8 cellular contexts compared by ENCODE assay signal in the genomic region with DNA sequence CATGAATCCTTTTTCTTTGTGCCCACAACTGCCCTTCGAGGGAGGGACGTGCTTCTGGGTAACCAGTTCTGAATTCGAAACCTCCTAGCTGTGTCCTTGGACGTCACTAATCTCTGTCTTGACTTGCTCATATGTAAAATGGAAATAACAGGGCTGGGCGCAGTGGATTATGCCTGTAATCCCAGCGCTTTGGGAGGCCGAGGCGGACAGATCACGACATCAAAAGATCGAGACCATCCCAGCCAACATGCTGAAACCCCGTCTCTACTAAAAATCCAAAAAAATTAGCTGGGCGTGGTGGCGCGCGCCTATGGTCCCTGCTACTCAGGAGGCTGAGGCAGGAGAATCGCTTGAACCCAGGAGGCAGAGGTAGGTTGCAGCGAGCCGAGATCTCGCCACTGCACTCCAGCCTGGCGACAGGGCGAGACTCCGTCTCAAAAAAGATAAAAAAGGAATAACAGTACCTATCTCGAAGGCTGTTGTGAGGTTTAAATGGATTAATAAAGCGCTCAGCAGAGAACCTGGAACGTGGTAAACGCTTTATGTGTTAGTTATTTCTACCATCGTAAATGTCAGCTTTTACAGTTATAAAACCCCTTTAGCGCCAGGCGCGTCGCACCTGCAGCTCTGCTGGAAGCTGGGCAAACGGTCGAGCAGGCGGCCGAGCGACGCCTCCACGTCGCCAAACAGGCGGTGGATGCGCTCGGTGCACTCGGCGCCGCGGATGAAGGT. TPM values are rescaled to one million over a fixed set of nuclear protein-coding genes. Genes with fewer than 3 reads are reported as not detected.
DNase-seq lines count a peak whose midpoint lies in the region; ATAC-seq and TF ChIP-seq lines count a peak whose summit lies in the region.

No MANE protein-coding gene starts in this region.

- H3K9me3 Mint-ChIP-seq in natural killer cell treated with Interleukin-12 subunit alpha and Interleukin-12 subunit beta and Interleukin-15 and Interleukin-18, amount 100 ng/mL, for 72 hours = no peaks in the 10 kb centered on the region

- peaks cover 37% of the 10 kb centered on the region for H3K36me3 Mint-ChIP-seq in natural killer cell treated with Interleukin-12 subunit alpha and Interleukin-12 subunit beta and Interleukin-15 and Interleukin-18, amount 100 ng/mL, for 72 hours

- H3K27ac Mint-ChIP-seq in natural killer cell treated with Interleukin-12 subunit alpha and Interleukin-12 subunit beta and Interleukin-15 and Interleukin-18, amount 100 ng/mL, for 72 hours = peak overlapping the region; percentile 86 to 98

- H3K4me3 Mint-ChIP-seq in natural killer cell treated with Interleukin-12 subunit alpha and Interleukin-12 subunit beta and Interleukin-15 and Interleukin-18, amount 100 ng/mL, for 72 hours = peak overlapping the region; percentile 96

- no peak for ATAC-seq in natural killer cell treated with Interleukin-12 subunit alpha and Interleukin-12 subunit beta and Interleukin-15 and Interleukin-18, amount 100 ng/mL, for 72 hours

- no peak for TF ChIP-seq CTCF in AG04450 (IDR thresholded peaks at IDR 0.05; ENCODE audit: low read depth, low read length)
- TF ChIP-seq CTCF in LNCaP clone FGC (IDR thresholded peaks at IDR 0.05; ENCODE audit: control insufficient read depth, extremely low read depth, insufficient read depth) = no peak

- H3K27me3 ChIP-seq in AG04450 (ENCODE audit: control insufficient read depth, insufficient read depth, low read length) (no peaks in the 10 kb centered on the region), ectodermal cell (ENCODE audit: control insufficient read depth, insufficient read depth, low read length, poor library complexity, severe bottlenecking) (no peaks in the 10 kb centered on the region)

- H3K27me3 Mint-ChIP-seq in natural killer cell treated with Interleukin-12 subunit alpha and Interleukin-12 subunit beta and Interleukin-15 and Interleukin-18, amount 100 ng/mL, for 72 hours = no peaks in the 10 kb centered on the region

- 24 to 26% methylated on average over 46 of the region's 46 CpGs for WGBS in ectodermal cell, 2 experiments

- peak overlapping the region; percentile 80 for H3K27ac ChIP-seq in AG04450 (ENCODE audit: low read depth, low read length)
- H3K27ac ChIP-seq in ectodermal cell (ENCODE audit: insufficient read depth, low read depth, low read length, poor library complexity, severe bottlenecking) = peak overlapping the region; percentile 58

- H3K9me3 ChIP-seq in AG04450 (ENCODE audit: control insufficient read depth, insufficient read depth, low read length) (no peaks in the 10 kb centered on the region; the same call in 1 of the 2 replicates), ectodermal cell (ENCODE audit: control insufficient read depth, low read length) (no peaks in the 10 kb centered on the region)

- CTCF ChIA-PET in AG04450 (lab: Charles Lee) = interaction anchor here (0.6 kb wide), 1 partner anchor 188 kb away, joined by 4 read pairs; no protein-coding TSS in a partner anchor

- H3K36me3 ChIP-seq in ectodermal cell (ENCODE audit: control insufficient read depth, insufficient read depth, low read length) = peaks cover 46% of the 10 kb centered on the region

- POLR2A ChIA-PET in AG04450 (lab: Yijun Ruan, JAX) = interaction anchor here (0.7 to 1.1 kb wide), 2 partner anchors 10 to 53 kb away, joined by 3 read pairs; no protein-coding TSS in a partner anchor

- H3K4me1 ChIP-seq in ectodermal cell (ENCODE audit: control insufficient read depth, insufficient read depth, low read length) = peaks cover 11% of the 10 kb centered on the region

- H3K4me1 Mint-ChIP-seq in natural killer cell treated with Interleukin-12 subunit alpha and Interleukin-12 subunit beta and Interleukin-15 and Interleukin-18, amount 100 ng/mL, for 72 hours (ENCODE audit: low read depth in 2 of 2) = peaks cover 38 to 39% of the 10 kb centered on the region in 2 donors

- DNase-seq in AG04450 (ENCODE audit: low read depth, low spot score) (no peak), LNCaP clone FGC (ENCODE audit: low read depth) (no peak), retina (no peak), SHP77 treated with DMSO at 0.1 percent for 48 hours (lab: John Stamatoyannopoulos, UW) (no peak), NOMO-1 treated with dmso at 0.1 percent for 144 hours (lab: John Stamatoyannopoulos, UW; ENCODE audit: unreplicated experiment) (no peak), ecto neural progenitor cell (ENCODE audit: low spot score) (no peak)
- DNase-seq in natural killer cell treated with Interleukin-12 subunit alpha and Interleukin-12 subunit beta and Interleukin-15 and Interleukin-18, amount 100 ng/mL, for 72 hours (ENCODE audit: low spot score) = peak; percentile 81

- H3K4me3 ChIP-seq in AG04450 (ENCODE audit: low read depth, low read length) (peak overlapping the region; percentile 94), LNCaP clone FGC (ENCODE audit: low read depth, low read length) (peak overlapping the region; percentile 95), ectodermal cell (ENCODE audit: insufficient read depth, low read depth, low read length) (peak overlapping the region; percentile 97)

RNA-seq across cellular contexts. Expression of a gene that starts 0.6 kb away (rescaled TPM):
- polyA plus RNA-seq in AG04450 (2011; rRNA removed) = 22.6 and 27.5 TPM in 2 replicates
- 37.9 and 43.5 TPM in 2 replicates for polyA minus RNA-seq in AG04450 (2011; rRNA and poly(A)+ RNA removed)
- polyA plus RNA-seq in ectodermal cell (2013, experiment 1 of 4) = 46.5 TPM
- 53.4 TPM for polyA plus RNA-seq in ectodermal cell (2013, experiment 2 of 4)
- 39.8 TPM for polyA plus RNA-seq in ectodermal cell (2013, experiment 3 of 4)
- 44.5 TPM for polyA plus RNA-seq in ectodermal cell (2013, experiment 4 of 4)
- 10 to 100 TPM; 29.6 to 39.0 TPM for total RNA-seq in natural killer cell treated with Interleukin-12 subunit alpha and Interleukin-12 subunit beta and Interleukin-15 and Interleukin-18, amount 100 ng/mL, for 72 hours

RNA-seq across cellular contexts. Expression of a gene that starts 0.8 kb away (rescaled TPM):
- 12.1 and 13.6 TPM in 2 replicates for polyA plus RNA-seq in AG04450 (2011; rRNA removed)
- polyA minus RNA-seq in AG04450 (2011; rRNA and poly(A)+ RNA removed) = 10.1 and 10.8 TPM in 2 replicates
- 27.7 TPM for polyA plus RNA-seq in ectodermal cell (2013, experiment 1 of 4)
- 31.7 TPM for polyA plus RNA-seq in ectodermal cell (2013, experiment 2 of 4)
- 27.2 TPM for polyA plus RNA-seq in ectodermal cell (2013, experiment 3 of 4)
- 30.2 TPM for polyA plus RNA-seq in ectodermal cell (2013, experiment 4 of 4)
- 10 to 100 TPM; 52.3 to 82.8 TPM for total RNA-seq in natural killer cell treated with Interleukin-12 subunit alpha and Interleukin-12 subunit beta and Interleukin-15 and Interleukin-18, amount 100 ng/mL, for 72 hours

RNA-seq across cellular contexts. Expression of a gene that starts 8.3 kb away (rescaled TPM):
- 5.4 and 6.4 TPM in 2 replicates for polyA plus RNA-seq in AG04450 (2011; rRNA removed)
- polyA minus RNA-seq in AG04450 (2011; rRNA and poly(A)+ RNA removed) = 2.2 and 2.6 TPM in 2 replicates
- 8.1 TPM for polyA plus RNA-seq in ectodermal cell (2013, experiment 1 of 4)
- polyA plus RNA-seq in ectodermal cell (2013, experiment 2 of 4) = 5.8 TPM
- polyA plus RNA-seq in ectodermal cell (2013, experiment 3 of 4) = 10.2 TPM
- 12.0 TPM for polyA plus RNA-seq in ectodermal cell (2013, experiment 4 of 4)
- total RNA-seq in natural killer cell treated with Interleukin-12 subunit alpha and Interleukin-12 subunit beta and Interleukin-15 and Interleukin-18, amount 100 ng/mL, for 72 hours = 10 to 100 TPM; 15.6 to 26.9 TPM

RNA-seq across cellular contexts. Expression of a gene that starts 12.9 kb away (rescaled TPM):
- polyA plus RNA-seq in AG04450 (2011; rRNA removed) = not detected in 2 replicates
- 0.23 TPM in 1 of 2 replicates, not detected in the other for polyA minus RNA-seq in AG04450 (2011; rRNA and poly(A)+ RNA removed)
- not detected for polyA plus RNA-seq in ectodermal cell (2013, experiment 1 of 4)
- not detected for polyA plus RNA-seq in ectodermal cell (2013, experiment 2 of 4)
- not detected for polyA plus RNA-seq in ectodermal cell (2013, experiment 3 of 4)
- 0.28 TPM for polyA plus RNA-seq in ectodermal cell (2013, experiment 4 of 4)
- total RNA-seq in natural killer cell treated with Interleukin-12 subunit alpha and Interleukin-12 subunit beta and Interleukin-15 and Interleukin-18, amount 100 ng/mL, for 72 hours = 1 to 10 TPM; 1.5 to 5.0 TPM

RNA-seq across cellular contexts. Expression of a gene that starts 27.6 kb away (rescaled TPM):
- polyA plus RNA-seq in AG04450 (2011; rRNA removed) = 12.8 and 16.6 TPM in 2 replicates
- 21.7 and 29.9 TPM in 2 replicates for polyA minus RNA-seq in AG04450 (2011; rRNA and poly(A)+ RNA removed)
- polyA plus RNA-seq in ectodermal cell (2013, experiment 1 of 4) = 38.6 TPM
- 39.1 TPM for polyA plus RNA-seq in ectodermal cell (2013, experiment 2 of 4)
- polyA plus RNA-seq in ectodermal cell (2013, experiment 3 of 4) = 29.7 TPM
- 31.6 TPM for polyA plus RNA-seq in ectodermal cell (2013, experiment 4 of 4)
- 10 to 100 TPM; 41.5 to 45.8 TPM for total RNA-seq in natural killer cell treated with Interleukin-12 subunit alpha and Interleukin-12 subunit beta and Interleukin-15 and Interleukin-18, amount 100 ng/mL, for 72 hours
